13 cellular contexts compared by ENCODE assay signal in the genomic region with DNA sequence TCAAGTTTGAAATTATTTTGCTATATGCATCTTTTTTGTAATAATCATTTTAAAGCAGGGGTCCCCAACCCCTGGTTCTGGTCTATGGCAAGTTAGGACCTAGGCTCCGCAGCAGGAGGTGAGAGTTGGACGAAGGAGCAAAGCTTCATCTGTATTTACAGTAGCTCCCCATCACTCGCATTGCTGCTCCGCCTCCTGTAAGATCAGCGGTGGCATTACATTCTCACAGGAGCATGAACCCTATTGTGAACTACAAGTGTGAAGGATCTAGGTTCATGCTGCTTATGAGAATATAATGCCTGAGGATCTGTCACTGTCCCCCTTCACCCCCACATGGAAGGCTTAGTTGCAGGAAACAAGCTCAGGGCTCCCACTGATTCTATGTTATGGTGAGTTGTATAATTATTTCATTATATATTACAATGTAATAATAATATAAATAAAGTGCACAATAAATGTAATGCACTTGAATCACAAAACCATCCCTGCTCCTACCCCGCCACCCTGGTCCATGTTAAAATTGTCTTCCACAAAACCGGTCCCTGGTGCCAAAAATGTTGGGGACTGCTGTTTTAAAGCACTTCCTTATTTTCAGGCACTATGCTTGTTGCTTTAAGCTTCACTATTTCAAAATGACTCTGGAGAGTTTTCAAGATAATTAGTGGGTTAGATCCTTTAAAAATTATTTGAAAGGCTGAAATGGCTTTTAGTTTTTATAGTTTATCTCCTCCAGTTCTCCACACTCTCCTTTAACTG.
"Had no signal": no experiment of that assay in that cellular context is flagged by ENCODE, and none has a peak within 500 bp of the region (broad histone marks: within the 10 kb centered on the region; RNA-seq: fewer than 3 reads in every experiment).

No MANE protein-coding gene starts in this region.

- H3K4me1 Mint-ChIP-seq: activated CD4-positive, alpha-beta memory T cell treated with anti-CD3 and anti-CD28 coated beads, Interleukin-2, amount 10 ng/mL, durations not matched to agents 7 days and 5 days; activated naive CD8-positive, alpha-beta T cell treated with anti-CD3 and anti-CD28 coated beads, Interleukin-2, amount 10 ng/mL, durations not matched to agents 7 days and 5 days had no signal

- ATAC-seq: foreskin keratinocyte, left lobe of liver had no signal

- H3K4me3 Mint-ChIP-seq: activated CD4-positive, alpha-beta memory T cell treated with anti-CD3 and anti-CD28 coated beads, Interleukin-2, amount 10 ng/mL, durations not matched to agents 7 days and 5 days; activated naive CD8-positive, alpha-beta T cell treated with anti-CD3 and anti-CD28 coated beads, Interleukin-2, amount 10 ng/mL, durations not matched to agents 7 days and 5 days had no signal

- DNase-seq: activated CD4-positive, alpha-beta memory T cell treated with anti-CD3 and anti-CD28 coated beads, Interleukin-2, amount 10 ng/mL, durations not matched to agents 7 days and 5 days; activated CD4-positive, alpha-beta T cell treated with anti-CD3 and anti-CD28 coated beads for 1 hour; activated gamma-delta T cell treated with Interleukin-2 at 50 U/mL for 16 hours; activated naive CD8-positive, alpha-beta T cell treated with anti-CD3 and anti-CD28 coated beads, Interleukin-2, amount 10 ng/mL, durations not matched to agents 7 days and 5 days; activated T-cell treated with anti-CD3 and anti-CD28 coated beads, Interleukin-2, amount 50 U/mL, for 48 hours; anterior cingulate cortex; foreskin keratinocyte; mesenchymal stem cell; sigmoid colon; stimulated activated naive CD4-positive, alpha-beta T cell; T-helper 2 cell; trophoblast cell had no signal

- H3K36me3 Mint-ChIP-seq: activated naive CD8-positive, alpha-beta T cell treated with anti-CD3 and anti-CD28 coated beads, Interleukin-2, amount 10 ng/mL, durations not matched to agents 7 days and 5 days had no signal

- H3K27ac Mint-ChIP-seq: activated CD4-positive, alpha-beta memory T cell treated with anti-CD3 and anti-CD28 coated beads, Interleukin-2, amount 10 ng/mL, durations not matched to agents 7 days and 5 days; activated naive CD8-positive, alpha-beta T cell treated with anti-CD3 and anti-CD28 coated beads, Interleukin-2, amount 10 ng/mL, durations not matched to agents 7 days and 5 days had no signal

- H3K9me3 Mint-ChIP-seq: activated CD4-positive, alpha-beta memory T cell treated with anti-CD3 and anti-CD28 coated beads, Interleukin-2, amount 10 ng/mL, durations not matched to agents 7 days and 5 days; activated naive CD8-positive, alpha-beta T cell treated with anti-CD3 and anti-CD28 coated beads, Interleukin-2, amount 10 ng/mL, durations not matched to agents 7 days and 5 days had no signal

- H3K27me3 Mint-ChIP-seq: activated CD4-positive, alpha-beta memory T cell treated with anti-CD3 and anti-CD28 coated beads, Interleukin-2, amount 10 ng/mL, durations not matched to agents 7 days and 5 days; activated naive CD8-positive, alpha-beta T cell treated with anti-CD3 and anti-CD28 coated beads, Interleukin-2, amount 10 ng/mL, durations not matched to agents 7 days and 5 days had no signal
